Comparison of ENCODE assay signal across 8 cellular contexts in the genomic region with DNA sequence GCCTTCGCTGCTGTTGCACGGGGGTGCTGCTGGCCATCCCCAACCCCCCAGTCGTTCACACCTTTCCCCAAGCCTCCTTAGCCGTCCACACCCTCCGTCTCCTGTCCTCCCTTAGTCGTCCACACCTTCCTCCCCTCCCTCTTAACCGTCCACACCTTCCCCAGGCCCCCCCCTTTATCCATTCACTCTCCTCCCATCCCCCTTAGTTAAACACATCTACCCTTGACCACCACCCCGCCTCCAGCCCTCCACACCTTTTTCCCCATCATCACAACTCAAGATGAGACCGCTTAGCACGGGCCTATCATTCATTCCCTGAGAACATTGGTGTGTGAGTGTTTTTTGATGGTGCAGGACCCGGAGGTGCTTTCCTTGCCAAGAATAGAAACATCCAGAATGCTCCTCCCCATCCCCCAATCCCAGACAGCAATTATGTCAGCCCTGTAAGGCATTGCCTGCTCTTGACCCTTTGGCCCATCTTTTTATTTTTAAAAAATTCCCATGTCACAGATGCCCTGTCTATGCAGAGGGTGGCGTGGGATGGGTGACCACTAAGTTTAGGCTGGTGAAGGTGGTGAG. TPM values are rescaled to one million over a fixed set of nuclear protein-coding genes. Genes with fewer than 3 reads are reported as not detected.
DNase-seq lines count a peak whose midpoint lies in the region; ATAC-seq, FAIRE-seq and TF ChIP-seq lines count a peak whose summit lies in the region.

No MANE protein-coding gene starts in this region.

- H3K4me3 Mint-ChIP-seq in naive B cell: peak overlapping the region; percentile 82 to 95 (median 90)

- H2BK15ac ChIP-seq in H1 (ENCODE audit: low read length): no peak overlapping the region

- no peaks in the 10 kb centered on the region for H3K36me3 Mint-ChIP-seq in naive B cell

- intact Hi-C loops in PC-3 (cut with micrococcal nuclease): loop anchor here (2.0 to 10.0 kb wide), 2 partner anchors 48 to 90 kb away; partner anchors contain the start of gene HEATR3

- CTCF ChIA-PET in PC-3 (lab: Charles Lee): no interaction called here
- CTCF ChIA-PET in H1 (lab: Charles Lee; ENCODE audit: partially characterized antibody): interaction anchor here (0.8 kb wide), 1 partner anchor 56 kb away, joined by 3 read pairs; no protein-coding TSS in a partner anchor

- H3K4me1 ChIP-seq in PC-3 (ENCODE audit: insufficient read depth, low read length) (peaks cover 11% of the 10 kb centered on the region; the same call in 1 of the 2 replicates), H1 (replicated peaks in 1 of 4; ENCODE audit: control insufficient read depth in 3 of 4, insufficient read depth in 4 of 4, low read length in 3 of 4) (peaks cover 0 to 9% (median 7%) of the 10 kb centered on the region in 4 experiments; a peak in 5 of 7 replicates)

- POLR2A ChIA-PET in PC-3 (lab: Charles Lee; ENCODE audit: unreplicated experiment): no interaction called here
- POLR2A ChIA-PET in H1 (lab: Charles Lee; ENCODE audit: partially characterized antibody): no interaction called here

- TF ChIP-seq EP300 in H1 (IDR thresholded peaks at IDR 0.05; ENCODE audit: borderline replicate concordance in 1 of 2, low read depth in 2 of 2, low read length in 2 of 2): no peak

- H3K27me3 ChIP-seq in GM06990 (replicated peaks; ENCODE audit: control insufficient read depth, insufficient read depth, low read length): no peaks in the 10 kb centered on the region
- no peaks in the 10 kb centered on the region for H3K27me3 ChIP-seq in PC-3 (ENCODE audit: low read length)
- no peaks in the 10 kb centered on the region for H3K27me3 ChIP-seq in H1 (replicated peaks in 1 of 4; ENCODE audit: control insufficient read depth in 3 of 4, extremely low read depth in 1 of 4, insufficient read depth in 3 of 4, low read length in 3 of 4)

- peaks cover 16% of the 10 kb centered on the region; the same call in 1 of the 2 replicates for H4K20me1 ChIP-seq in PC-3 (ENCODE audit: low read length)
- peaks cover 13 to 14% of the 10 kb centered on the region in 2 experiments for H4K20me1 ChIP-seq in H1 (replicated peaks in 1 of 2; ENCODE audit: control insufficient read depth in 1 of 2, insufficient read depth in 2 of 2, low read length in 2 of 2)

- no peak overlapping the region for H3K27ac ChIP-seq in PC-3 (ENCODE audit: low read length)
- no peak overlapping the region for H3K27ac ChIP-seq in H1 (ENCODE audit: low read depth, low read length)

- H3K27ac Mint-ChIP-seq in naive B cell: peak overlapping the region; percentile 54 to 91 (median 76)

- H3K27me3 Mint-ChIP-seq in naive B cell: no peaks in the 10 kb centered on the region

- H3K4ac ChIP-seq in H1 (replicated peaks; ENCODE audit: insufficient read length, low read depth, low read length): no peak overlapping the region

- no peaks in the 10 kb centered on the region for H3K9me3 Mint-ChIP-seq in naive B cell

- H2AK5ac ChIP-seq in H1 (ENCODE audit: low read depth, low read length): no peak overlapping the region

- H3K23ac ChIP-seq in H1 (ENCODE audit: insufficient read length): no peak overlapping the region

- TSS peak; percentile 46 for BruUV-seq in PC-3 (replicated peaks; lab: Mats Ljungman, UMichigan)

- no peaks in the 10 kb centered on the region for H3K9me3 ChIP-seq in PC-3 (ENCODE audit: low read length)
- H3K9me3 ChIP-seq in H1 (ENCODE audit: insufficient read depth in 2 of 2, low read depth in 1 of 2, low read length in 1 of 2): no peaks in the 10 kb centered on the region

- no peak overlapping the region for H4K91ac ChIP-seq in H1 (replicated peaks; ENCODE audit: insufficient read length, low read length)

- H4K8ac ChIP-seq in H1 (ENCODE audit: extremely low read depth, insufficient read depth, low read length): 0 out of 2 replicates have a peak overlapping the region, but pooled peaks have one; percentile 52

- no peak overlapping the region for H2BK20ac ChIP-seq in H1 (ENCODE audit: low read length)

- no peaks in the 10 kb centered on the region for H3F3A ChIP-seq in PC-3 (ENCODE audit: low read length, unreplicated experiment)

- H3K4me2 ChIP-seq in PC-3 (ENCODE audit: low read length) (peak overlapping the region; percentile 95), H1 (ENCODE audit: insufficient read depth in 1 of 2, low read depth in 2 of 2, low read length in 2 of 2) (peak overlapping the region; percentile 90 to 98)

- H3K79me2 ChIP-seq in PC-3 (ENCODE audit: low read length) (peaks cover 56% of the 10 kb centered on the region), H1 (ENCODE audit: control insufficient read depth in 1 of 2, insufficient read depth in 2 of 2, low read length in 2 of 2) (peaks cover 6 to 54% of the 10 kb centered on the region in 2 experiments)

- no peak overlapping the region for H3K14ac ChIP-seq in H1 (ENCODE audit: insufficient read length)

- H2BK5ac ChIP-seq in H1 (ENCODE audit: low read depth, low read length): no peak overlapping the region

- H3K56ac ChIP-seq in H1 (replicated peaks; ENCODE audit: insufficient read length, low read depth, low read length): no peak overlapping the region

- H3K9ac ChIP-seq in PC-3 (ENCODE audit: low read length): peak overlapping the region; percentile 72
- peak overlapping the region in 3 of 4 experiments; percentile 42 to 61 (median 52); a peak in 4 of 7 replicates for H3K9ac ChIP-seq in H1 (replicated peaks in 1 of 4; ENCODE audit: extremely low read depth in 1 of 4, low read depth in 3 of 4, low read length in 3 of 4)

- H2BK12ac ChIP-seq in H1 (ENCODE audit: low read depth, low read length): no peak overlapping the region

- no peak overlapping the region for H2BK120ac ChIP-seq in H1 (replicated peaks; ENCODE audit: low read depth, low read length)

- H4K5ac ChIP-seq in H1 (ENCODE audit: insufficient read length, low read depth, low read length): no peak overlapping the region

- H3K23me2 ChIP-seq in H1 (ENCODE audit: low read depth, low read length): peaks cover 14% of the 10 kb centered on the region

- H3K4me3 ChIP-seq in GM06990 (replicated peaks; ENCODE audit: low read depth, low read length) (peak overlapping the region; percentile 90), PC-3 (ENCODE audit: low read length) (peak overlapping the region; percentile 90), H1 (ENCODE audit: extremely low read depth in 1 of 4, insufficient read depth in 2 of 4, low read depth in 3 of 4, low read length in 4 of 4) (peak overlapping the region; percentile 70 to 99 (median 75))

- H3K18ac ChIP-seq in H1 (ENCODE audit: extremely low read depth, low read length): peak overlapping the region; percentile 60; the same call in 1 of the 2 replicates

- no peak for FAIRE-seq in H1 (lab: Jason Lieb, UNC)

- TF ChIP-seq RAD21 in H1 (IDR thresholded peaks at IDR 0.05 in 1 of 2, conservative IDR thresholded peaks at IDR 0.05 in 1 of 2; ENCODE audit: low read depth in 2 of 2, low read length in 2 of 2): no peak

- H3K36me3 ChIP-seq in GM06990 (ENCODE audit: control insufficient read depth, insufficient read depth, low read length) (no peaks in the 10 kb centered on the region; the same call in 1 of the 2 replicates), PC-3 (ENCODE audit: low read depth, low read length) (no peaks in the 10 kb centered on the region), H1 (ENCODE audit: control insufficient read depth in 2 of 4, insufficient read depth in 4 of 4, low read length in 3 of 4) (no peaks in the 10 kb centered on the region)

- DNase-seq in GM06990 (ENCODE audit: extremely low read depth, insufficient read length) (no peak), PC-3 (no peak), H1 (ENCODE audit: low read depth in 1 of 2, low spot score in 2 of 2) (no peak), naive B cell (no peak), Kasumi-1 (lab: John Stamatoyannopoulos, UW) (no peak), KG1 (lab: John Stamatoyannopoulos, UW) (no peak)

- peak in 1 of 2 experiments; percentile 9; a peak in 1 of 3 replicates for TF ChIP-seq POLR2A in H1 (IDR thresholded peaks at IDR 0.05; ENCODE audit: control extremely low read depth in 1 of 2, low read depth in 2 of 2, low read length in 2 of 2)

- WGBS in H1 (ENCODE audit: extremely low coverage in 1 of 2, insufficient coverage in 1 of 2, insufficient read length in 1 of 2, insufficient replicate concordance in 2 of 2, low coverage in 1 of 2, low lambda C conversion rate in 2 of 2, missing lambda C conversion rate in 1 of 2), 2 experiments: 50% methylated on average over 5 of the region's 12 CpGs; no CpG with 5 or more reads in 1 of the 2 experiments

- H3K4me1 Mint-ChIP-seq in naive B cell: peaks cover 31 to 49% (median 45%) of the 10 kb centered on the region in 3 donors

- H3K79me1 ChIP-seq in H1 (ENCODE audit: low read depth, low read length): peaks cover 10% of the 10 kb centered on the region

- ATAC-seq in PC-3 (no peak), naive B cell (ENCODE audit: low read depth in 2 of 2) (no peak), GM18907 (IDR thresholded peaks at IDR 0.05; ENCODE audit: unreplicated experiment) (no peak), GM21390 (IDR thresholded peaks at IDR 0.05; ENCODE audit: unreplicated experiment) (no peak)

- no peak overlapping the region for H2AFZ ChIP-seq in PC-3 (ENCODE audit: low read length)
- no peak overlapping the region for H2AFZ ChIP-seq in H1 (ENCODE audit: low read length)

- H3K9me2 ChIP-seq in PC-3 (replicated peaks; ENCODE audit: low read length): no peaks in the 10 kb centered on the region

- TF ChIP-seq CTCF in GM06990 (IDR thresholded peaks at IDR 0.05; ENCODE audit: insufficient read depth, low read length, poor library complexity, severe bottlenecking) (no peak), PC-3 (conservative IDR thresholded peaks at IDR 0.05; ENCODE audit: low read depth, low read length) (no peak), H1 (IDR thresholded peaks at IDR 0.05; ENCODE audit: control extremely low read depth in 1 of 3, insufficient read depth in 1 of 3, low read depth in 1 of 3, low read length in 3 of 3) (no peak)

TF ChIP-seq in H1, 55 proteins besides CTCF, POLR2A, EP300 and RAD21:
- TF ChIP-seq ASH2L (IDR thresholded peaks at IDR 0.05; ENCODE audit: low read length): peak; percentile 19
- TF ChIP-seq HDAC6 (IDR thresholded peaks at IDR 0.05; ENCODE audit: low read depth, low read length): no peak

RNA-seq across cellular contexts. Expression of gene TENT4B, which starts 1.4 kb away (rescaled TPM):
- 6.3 and 7.4 TPM in 2 replicates for total RNA-seq in PC-3 (2014; rRNA removed)
- 14.3 and 15.7 TPM in 2 replicates for total RNA-seq in H1 (2021; fragmentation: NEBNext Ultra II Directional; extraction: Animal tissue kit (Norgen Biotek cat#: 25700))
- polyA plus RNA-seq in H1 (2011; rRNA removed) (3.1 and 4.2 TPM in 2 replicates), naive B cell (ENCODE audit: low read depth in 6 of 6) (1 to 10 TPM; 3.3 to 8.5 (median 4.6) TPM)
- 4.8 TPM for polyA plus RNA-seq in H1 (2011; cell fraction: cytosol; rRNA removed)
- 4.0 TPM for polyA plus RNA-seq in H1 (2011; cell fraction: nucleus; rRNA removed)
- polyA plus RNA-seq in H1 (2012, experiment 1 of 2): 5.8 to 8.1 TPM (median 6.3 TPM) in 4 replicates
- polyA plus RNA-seq in H1 (2012, experiment 2 of 2): 0.80 TPM
- 8.8 TPM for polyA plus RNA-seq in H1 (2013, experiment 1 of 2)
- polyA plus RNA-seq in H1 (2013, experiment 2 of 2): 9.5 TPM
- polyA minus RNA-seq in H1 (2011; rRNA and poly(A)+ RNA removed): 13.1 and 17.9 TPM in 2 replicates
- polyA minus RNA-seq in H1 (2011; cell fraction: cytosol; rRNA and poly(A)+ RNA removed): 9.9 TPM
- 11.6 TPM for polyA minus RNA-seq in H1 (2011; cell fraction: nucleus; rRNA and poly(A)+ RNA removed)
